ENCODE assay signal across 1 cellular context in the genomic region with DNA sequence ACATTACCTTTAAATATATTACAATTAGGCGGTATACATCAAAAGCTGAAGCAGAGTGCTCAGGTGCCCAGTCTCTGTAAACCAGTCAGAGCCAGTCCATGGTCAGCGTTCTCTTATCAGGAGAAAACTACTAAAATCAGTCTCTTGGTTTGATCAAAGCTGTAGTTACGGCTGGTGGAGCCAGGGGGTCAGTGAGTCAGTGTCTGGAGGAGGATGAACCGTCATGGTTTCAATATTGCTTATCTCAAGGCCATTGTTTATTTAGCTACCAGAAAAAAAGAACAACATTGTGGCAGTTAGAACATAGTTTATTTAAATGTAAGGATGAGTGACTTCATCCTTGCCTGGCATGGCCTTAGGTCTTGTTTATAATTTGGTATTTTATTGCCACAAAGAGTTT.
TF ChIP-seq lines count a peak whose summit lies in the region.

No MANE protein-coding gene starts in this region.

TF ChIP-seq in GM23338, 12 proteins besides CTCF, POLR2A, EP300 and RAD21:
- TF ChIP-seq, protein P1, sequence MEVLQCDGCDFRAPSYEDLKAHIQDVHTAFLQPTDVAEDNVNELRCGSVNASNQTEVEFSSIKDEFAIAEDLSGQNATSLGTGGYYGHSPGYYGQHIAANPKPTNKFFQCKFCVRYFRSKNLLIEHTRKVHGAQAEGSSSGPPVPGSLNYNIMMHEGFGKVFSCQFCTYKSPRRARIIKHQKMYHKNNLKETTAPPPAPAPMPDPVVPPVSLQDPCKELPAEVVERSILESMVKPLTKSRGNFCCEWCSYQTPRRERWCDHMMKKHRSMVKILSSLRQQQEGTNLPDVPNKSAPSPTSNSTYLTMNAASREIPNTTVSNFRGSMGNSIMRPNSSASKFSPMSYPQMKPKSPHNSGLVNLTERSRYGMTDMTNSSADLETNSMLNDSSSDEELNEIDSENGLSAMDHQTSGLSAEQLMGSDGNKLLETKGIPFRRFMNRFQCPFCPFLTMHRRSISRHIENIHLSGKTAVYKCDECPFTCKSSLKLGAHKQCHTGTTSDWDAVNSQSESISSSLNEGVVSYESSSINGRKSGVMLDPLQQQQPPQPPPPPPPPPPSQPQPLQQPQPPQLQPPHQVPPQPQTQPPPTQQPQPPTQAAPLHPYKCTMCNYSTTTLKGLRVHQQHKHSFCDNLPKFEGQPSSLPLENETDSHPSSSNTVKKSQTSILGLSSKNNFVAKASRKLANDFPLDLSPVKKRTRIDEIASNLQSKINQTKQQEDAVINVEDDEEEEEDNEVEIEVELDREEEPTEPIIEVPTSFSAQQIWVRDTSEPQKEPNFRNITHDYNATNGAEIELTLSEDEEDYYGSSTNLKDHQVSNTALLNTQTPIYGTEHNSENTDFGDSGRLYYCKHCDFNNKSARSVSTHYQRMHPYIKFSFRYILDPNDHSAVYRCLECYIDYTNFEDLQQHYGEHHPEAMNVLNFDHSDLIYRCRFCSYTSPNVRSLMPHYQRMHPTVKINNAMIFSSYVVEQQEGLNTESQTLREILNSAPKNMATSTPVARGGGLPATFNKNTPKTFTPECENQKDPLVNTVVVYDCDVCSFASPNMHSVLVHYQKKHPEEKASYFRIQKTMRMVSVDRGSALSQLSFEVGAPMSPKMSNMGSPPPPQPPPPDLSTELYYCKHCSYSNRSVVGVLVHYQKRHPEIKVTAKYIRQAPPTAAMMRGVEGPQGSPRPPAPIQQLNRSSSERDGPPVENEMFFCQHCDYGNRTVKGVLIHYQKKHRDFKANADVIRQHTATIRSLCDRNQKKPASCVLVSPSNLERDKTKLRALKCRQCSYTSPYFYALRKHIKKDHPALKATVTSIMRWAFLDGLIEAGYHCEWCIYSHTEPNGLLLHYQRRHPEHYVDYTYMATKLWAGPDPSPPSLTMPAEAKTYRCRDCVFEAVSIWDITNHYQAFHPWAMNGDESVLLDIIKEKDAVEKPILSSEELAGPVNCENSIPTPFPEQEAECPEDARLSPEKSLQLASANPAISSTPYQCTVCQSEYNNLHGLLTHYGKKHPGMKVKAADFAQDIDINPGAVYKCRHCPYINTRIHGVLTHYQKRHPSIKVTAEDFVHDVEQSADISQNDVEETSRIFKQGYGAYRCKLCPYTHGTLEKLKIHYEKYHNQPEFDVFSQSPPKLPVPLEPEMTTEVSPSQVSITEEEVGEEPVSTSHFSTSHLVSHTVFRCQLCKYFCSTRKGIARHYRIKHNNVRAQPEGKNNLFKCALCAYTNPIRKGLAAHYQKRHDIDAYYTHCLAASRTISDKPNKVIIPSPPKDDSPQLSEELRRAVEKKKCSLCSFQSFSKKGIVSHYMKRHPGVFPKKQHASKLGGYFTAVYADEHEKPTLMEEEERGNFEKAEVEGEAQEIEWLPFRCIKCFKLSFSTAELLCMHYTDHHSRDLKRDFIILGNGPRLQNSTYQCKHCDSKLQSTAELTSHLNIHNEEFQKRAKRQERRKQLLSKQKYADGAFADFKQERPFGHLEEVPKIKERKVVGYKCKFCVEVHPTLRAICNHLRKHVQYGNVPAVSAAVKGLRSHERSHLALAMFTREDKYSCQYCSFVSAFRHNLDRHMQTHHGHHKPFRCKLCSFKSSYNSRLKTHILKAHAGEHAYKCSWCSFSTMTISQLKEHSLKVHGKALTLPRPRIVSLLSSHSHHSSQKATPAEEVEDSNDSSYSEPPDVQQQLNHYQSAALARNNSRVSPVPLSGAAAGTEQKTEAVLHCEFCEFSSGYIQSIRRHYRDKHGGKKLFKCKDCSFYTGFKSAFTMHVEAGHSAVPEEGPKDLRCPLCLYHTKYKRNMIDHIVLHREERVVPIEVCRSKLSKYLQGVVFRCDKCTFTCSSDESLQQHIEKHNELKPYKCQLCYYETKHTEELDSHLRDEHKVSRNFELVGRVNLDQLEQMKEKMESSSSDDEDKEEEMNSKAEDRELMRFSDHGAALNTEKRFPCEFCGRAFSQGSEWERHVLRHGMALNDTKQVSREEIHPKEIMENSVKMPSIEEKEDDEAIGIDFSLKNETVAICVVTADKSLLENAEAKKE (CRISPR knock-in tag; IDR thresholded peaks at IDR 0.05): no peak
- TF ChIP-seq STAT1 (IDR thresholded peaks at IDR 0.05; ENCODE audit: unreplicated experiment): no peak
- TF ChIP-seq NANOG (IDR thresholded peaks at IDR 0.05; ENCODE audit: borderline replicate concordance): no peak
- no peak for TF ChIP-seq ZNF114 (CRISPR knock-in tag; IDR thresholded peaks at IDR 0.05)
- no peak for TF ChIP-seq EZH2 (IDR thresholded peaks at IDR 0.05; ENCODE audit: low read depth, unreplicated experiment)
- no peak for TF ChIP-seq JUNB (IDR thresholded peaks at IDR 0.05; ENCODE audit: unreplicated experiment)
- no peak for TF ChIP-seq CREB1 (CRISPR knock-in tag; IDR thresholded peaks at IDR 0.05; ENCODE audit: low read depth)
TF ChIP-seq in GM23338: peak in this region for 0.
